In the genomic region with DNA sequence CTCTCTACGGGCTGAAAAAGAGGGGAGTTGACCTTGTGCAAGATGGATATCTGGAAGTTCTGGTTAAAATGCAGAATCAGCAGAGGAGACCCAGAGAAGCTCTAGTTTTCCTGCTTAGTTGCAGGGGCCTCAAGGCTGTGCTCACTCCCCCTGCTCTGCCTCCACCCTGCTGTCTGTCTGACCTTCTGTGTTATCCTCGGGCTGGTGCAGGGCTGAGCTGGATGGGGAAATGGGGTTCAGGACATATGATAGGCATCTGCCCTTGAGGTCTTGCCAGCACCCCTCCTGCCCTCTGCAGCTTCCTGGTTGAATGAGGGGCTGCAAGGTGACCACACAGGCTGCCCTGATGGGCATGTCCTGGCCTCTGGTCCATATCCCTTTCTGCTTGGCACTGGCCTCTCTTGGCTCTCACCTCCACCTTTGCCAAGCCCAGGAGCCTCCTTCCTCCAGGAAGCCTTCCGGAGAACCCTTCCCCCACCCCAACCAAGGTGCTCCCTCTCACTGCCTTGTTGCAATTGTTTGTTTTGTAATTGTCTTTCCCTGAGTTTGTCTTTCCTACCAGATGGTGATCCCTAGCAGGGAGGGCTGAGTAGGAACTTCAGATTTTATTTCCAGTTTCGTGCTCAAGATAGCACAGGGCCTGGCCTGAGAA, we compare ENCODE assay signal across 8 cellular contexts. TPM values are rescaled to one million over a fixed set of nuclear protein-coding genes. Genes with fewer than 3 reads are reported as not detected.
DNase-seq lines count a peak whose midpoint lies in the region; ATAC-seq and TF ChIP-seq lines count a peak whose summit lies in the region.

No MANE protein-coding gene starts in this region.

- no peak overlapping the region for H2AFZ ChIP-seq in mesenchymal stem cell (ENCODE audit: low read depth, low read length)

- peak overlapping the region in 1 of 2 experiments; percentile 81 for H3K23ac ChIP-seq in mesenchymal stem cell (ENCODE audit: low read length in 2 of 2)

- H3K4me1 ChIP-seq in body of pancreas (peaks cover 18% of the 10 kb centered on the region), mesenchymal stem cell (ENCODE audit: control insufficient read depth, insufficient read depth, low read depth, low read length) (peaks cover 12% of the 10 kb centered on the region), upper lobe of right lung (peaks cover 38% of the 10 kb centered on the region)

- no peak overlapping the region for H4K91ac ChIP-seq in mesenchymal stem cell (ENCODE audit: low read length)

- H3K27me3 Mint-ChIP-seq in activated T-cell treated with anti-CD3 and anti-CD28 coated beads, Interleukin-2, amount 50 U/mL, for 4 hours (ENCODE audit: low read depth): no peaks in the 10 kb centered on the region

- no peak overlapping the region for H2BK5ac ChIP-seq in mesenchymal stem cell (ENCODE audit: low read depth, low read length, poor library complexity, severe bottlenecking)

- peaks cover 5% of the 10 kb centered on the region for H3K36me3 Mint-ChIP-seq in activated T-cell treated with anti-CD3 and anti-CD28 coated beads, Interleukin-2, amount 50 U/mL, for 4 hours (ENCODE audit: insufficient read depth)

- H3K27ac ChIP-seq in body of pancreas (peak overlapping the region; percentile 80 to 91 (median 84)), mesenchymal stem cell (ENCODE audit: low read length, poor library complexity, severe bottlenecking) (peak overlapping the region; percentile 49), upper lobe of right lung (peak overlapping the region; percentile 94)

- WGBS in body of pancreas, 2 donors: 28% methylated on average over 4 of the region's 4 CpGs
- 51% methylated on average over 3 of the region's 4 CpGs for WGBS in mesenchymal stem cell

- DNase-seq in activated T-cell treated with anti-CD3 and anti-CD28 coated beads, Interleukin-2, amount 50 U/mL, for 4 hours: no peak
- DNase-seq in activated T-cell treated with anti-CD3 and anti-CD28 coated beads for 4 hours (no peak), body of pancreas (peak in 1 of 4 donors; percentile 7), mesenchymal stem cell (no peak), upper lobe of right lung (peak; percentile 67)
- DNase-seq in activated effector memory CD4-positive, alpha-beta T cell treated with anti-CD3 and anti-CD28 coated beads, Interleukin-2, amount 50 U/mL, for 16 hours: no peak

- peaks cover 24% of the 10 kb centered on the region for H3K79me1 ChIP-seq in mesenchymal stem cell (replicated peaks; ENCODE audit: low read length, poor library complexity, severe bottlenecking)

- H2BK120ac ChIP-seq in mesenchymal stem cell (ENCODE audit: low read depth, low read length): no peak overlapping the region

- H3K36me3 ChIP-seq in body of pancreas (replicated peaks in 1 of 2; ENCODE audit: insufficient read depth in 1 of 2, low read depth in 2 of 2) (no peaks in the 10 kb centered on the region), mesenchymal stem cell (ENCODE audit: control insufficient read depth in 1 of 2, insufficient read depth in 2 of 2, low read depth in 1 of 2, low read length in 2 of 2) (no peaks in the 10 kb centered on the region), upper lobe of right lung (no peaks in the 10 kb centered on the region)

- no peaks in the 10 kb centered on the region for H3K9me3 ChIP-seq in body of pancreas
- H3K9me3 ChIP-seq in mesenchymal stem cell (ENCODE audit: control insufficient read depth, low read length): no peaks in the 10 kb centered on the region
- H3K9me3 ChIP-seq in upper lobe of right lung: no peaks in the 10 kb centered on the region

- peak overlapping the region in 1 of 2 experiments; percentile 61 for H3K18ac ChIP-seq in mesenchymal stem cell (ENCODE audit: low read depth in 1 of 2, low read length in 2 of 2)

- intact Hi-C loops in body of pancreas (cut with DNase I): no loop called here
- intact Hi-C loops in upper lobe of right lung (cut with DNase I): no loop called here

- H2BK12ac ChIP-seq in mesenchymal stem cell (ENCODE audit: low read length in 2 of 2): peak overlapping the region in 1 of 2 experiments; percentile 59

- H4K8ac ChIP-seq in mesenchymal stem cell (ENCODE audit: low read length): no peak overlapping the region

- H3K4me3 ChIP-seq in body of pancreas (no peak overlapping the region), mesenchymal stem cell (ENCODE audit: insufficient read depth in 1 of 2, low read depth in 1 of 2, low read length in 2 of 2) (peak overlapping the region in 1 of 2 experiments; percentile 76), upper lobe of right lung (peak overlapping the region; percentile 77)

- H3K14ac ChIP-seq in mesenchymal stem cell (ENCODE audit: low read length in 2 of 2): peak overlapping the region in 1 of 2 experiments; percentile 68

- H2AK5ac ChIP-seq in mesenchymal stem cell (ENCODE audit: low read length, severe bottlenecking): no peak overlapping the region

- H3K9ac ChIP-seq in mesenchymal stem cell (ENCODE audit: low read length): peak overlapping the region; percentile 85

- H2BK15ac ChIP-seq in mesenchymal stem cell (ENCODE audit: low read depth, poor library complexity, severe bottlenecking): no peak overlapping the region

- H3K27me3 ChIP-seq in body of pancreas (no peaks in the 10 kb centered on the region), mesenchymal stem cell (ENCODE audit: control insufficient read depth in 1 of 2, insufficient read depth in 1 of 2, low read length in 2 of 2) (no peaks in the 10 kb centered on the region), upper lobe of right lung (no peaks in the 10 kb centered on the region)

- TF ChIP-seq POLR2A in body of pancreas (IDR thresholded peaks at IDR 0.05): no peak

- H3K9me3 Mint-ChIP-seq in activated T-cell treated with anti-CD3 and anti-CD28 coated beads, Interleukin-2, amount 50 U/mL, for 4 hours: no peaks in the 10 kb centered on the region

- H3K4me2 ChIP-seq in mesenchymal stem cell (ENCODE audit: low read length, poor library complexity, severe bottlenecking): peak overlapping the region; percentile 68

- H3K4ac ChIP-seq in mesenchymal stem cell (ENCODE audit: low read depth in 1 of 2, low read length in 2 of 2): no peak overlapping the region

- TF ChIP-seq CTCF in body of pancreas (IDR thresholded peaks at IDR 0.05): no peak
- no peak for TF ChIP-seq CTCF in upper lobe of right lung (IDR thresholded peaks at IDR 0.05)

- no peak for ATAC-seq in activated T-cell treated with anti-CD3 and anti-CD28 coated beads, Interleukin-2, amount 50 U/mL, for 4 hours
- no peak for ATAC-seq in body of pancreas
- peak; percentile 7 for ATAC-seq in upper lobe of right lung
- no peak for ATAC-seq in HG03457 (IDR thresholded peaks at IDR 0.05; ENCODE audit: unreplicated experiment)
- ATAC-seq in GM21576 (IDR thresholded peaks at IDR 0.05; ENCODE audit: unreplicated experiment): no peak

- H3K4me1 Mint-ChIP-seq in activated T-cell treated with anti-CD3 and anti-CD28 coated beads, Interleukin-2, amount 50 U/mL, for 4 hours (ENCODE audit: low read depth): peaks cover 54% of the 10 kb centered on the region

- H3K4me3 Mint-ChIP-seq in activated T-cell treated with anti-CD3 and anti-CD28 coated beads, Interleukin-2, amount 50 U/mL, for 4 hours: peak overlapping the region; percentile 87

RNA-seq across cellular contexts. Expression of a gene that starts 1.3 kb away (rescaled TPM):
- total RNA-seq in activated T-cell treated with anti-CD3 and anti-CD28 coated beads, Interleukin-2, amount 50 U/mL, for 4 hours: 10 to 100 TPM; 21.6 to 28.4 (median 22.8) TPM
- 1 to 10 TPM; 4.9 to 6.5 TPM for total RNA-seq in body of pancreas
- 9.6 TPM for polyA plus RNA-seq in mesenchymal stem cell (2013, experiment 1 of 2)
- 9.1 TPM for polyA plus RNA-seq in mesenchymal stem cell (2013, experiment 2 of 2)
- total RNA-seq in upper lobe of right lung: 18.4 TPM

RNA-seq across cellular contexts. Expression of a gene that starts 24.8 kb away (rescaled TPM):
- 10 to 100 TPM; 45.2 to 51.0 (median 50.3) TPM for total RNA-seq in activated T-cell treated with anti-CD3 and anti-CD28 coated beads, Interleukin-2, amount 50 U/mL, for 4 hours
- total RNA-seq in body of pancreas (10 to 100 TPM; 62.3 to 91.3 TPM), upper lobe of right lung (112 TPM)
- polyA plus RNA-seq in mesenchymal stem cell (2013, experiment 1 of 2): 280 TPM
- polyA plus RNA-seq in mesenchymal stem cell (2013, experiment 2 of 2): 328 TPM

RNA-seq across cellular contexts. Expression of a gene that starts 45.2 kb away (rescaled TPM):
- total RNA-seq in activated T-cell treated with anti-CD3 and anti-CD28 coated beads, Interleukin-2, amount 50 U/mL, for 4 hours: not detected
- total RNA-seq in body of pancreas (not detected), upper lobe of right lung (not detected)
- not detected for polyA plus RNA-seq in mesenchymal stem cell (2013, experiment 1 of 2)
- polyA plus RNA-seq in mesenchymal stem cell (2013, experiment 2 of 2): not detected
